ENCODE assay signal across 21 cellular contexts in genomic region chr11:104637652-104638170, GRCh38.
"Had no signal": no experiment of that assay in that cellular context is flagged by ENCODE, and none has a peak within 500 bp of the region (broad histone marks: within the 10 kb centered on the region; RNA-seq: fewer than 3 reads in every experiment).

No MANE protein-coding gene starts in this region.

- H3K79me2 ChIP-seq: hepatocyte had no signal

- H3K27ac Mint-ChIP-seq: effector memory CD8-positive, alpha-beta T cell had no signal

- H2AFZ ChIP-seq: hepatocyte had no signal

- H3K9me3 Mint-ChIP-seq: effector memory CD8-positive, alpha-beta T cell had no signal

- H3K4me3 ChIP-seq: coronary artery, esophagus squamous epithelium, hepatocyte, mucosa of descending colon, right atrium auricular region, stomach, thoracic aorta, transverse colon had no signal

- DNase-seq: effector memory CD8-positive, alpha-beta T cell; esophagus squamous epithelium; foreskin fibroblast; head of caudate nucleus; kidney glomerular epithelial cell; mammary epithelial cell; mucosa of descending colon; naive thymus-derived CD8-positive, alpha-beta T cell; posterior cingulate gyrus; small intestine; stimulated activated CD4-positive, alpha-beta T cell treated with anti-CD3 and anti-CD28 coated beads, Interleukin-12 subunit alpha, Interleukin-12 subunit beta, amount 100 ng/mL, for 4 hours; stimulated activated naive CD4-positive, alpha-beta T cell; stomach; substantia nigra; transverse colon had no signal

- H3K9me3 ChIP-seq: esophagus squamous epithelium, mucosa of descending colon, right atrium auricular region, stomach, thoracic aorta, transverse colon had no signal

- FAIRE-seq: islet of Langerhans, small intestine, urothelium cell line had no signal

- H3K4me2 ChIP-seq: hepatocyte had no signal

- H3K36me3 Mint-ChIP-seq: naive thymus-derived CD8-positive, alpha-beta T cell had no signal

- H3K27me3 ChIP-seq: esophagus squamous epithelium, hepatocyte, right atrium auricular region, stomach, transverse colon had no signal

- H3K27me3 Mint-ChIP-seq: effector memory CD8-positive, alpha-beta T cell; naive thymus-derived CD8-positive, alpha-beta T cell had no signal

- H3K4me3 Mint-ChIP-seq: effector memory CD8-positive, alpha-beta T cell; naive thymus-derived CD8-positive, alpha-beta T cell had no signal

- H3K27ac ChIP-seq: coronary artery, esophagus squamous epithelium, hepatocyte, right atrium auricular region, stomach, thoracic aorta, transverse colon had no signal

- H3K4me1 ChIP-seq: esophagus squamous epithelium, right atrium auricular region, stomach, transverse colon had no signal

- H3K36me3 ChIP-seq: esophagus squamous epithelium, right atrium auricular region, stomach, thoracic aorta, transverse colon had no signal
